ENCODE assay signal across 1 cellular context in the genomic region with DNA sequence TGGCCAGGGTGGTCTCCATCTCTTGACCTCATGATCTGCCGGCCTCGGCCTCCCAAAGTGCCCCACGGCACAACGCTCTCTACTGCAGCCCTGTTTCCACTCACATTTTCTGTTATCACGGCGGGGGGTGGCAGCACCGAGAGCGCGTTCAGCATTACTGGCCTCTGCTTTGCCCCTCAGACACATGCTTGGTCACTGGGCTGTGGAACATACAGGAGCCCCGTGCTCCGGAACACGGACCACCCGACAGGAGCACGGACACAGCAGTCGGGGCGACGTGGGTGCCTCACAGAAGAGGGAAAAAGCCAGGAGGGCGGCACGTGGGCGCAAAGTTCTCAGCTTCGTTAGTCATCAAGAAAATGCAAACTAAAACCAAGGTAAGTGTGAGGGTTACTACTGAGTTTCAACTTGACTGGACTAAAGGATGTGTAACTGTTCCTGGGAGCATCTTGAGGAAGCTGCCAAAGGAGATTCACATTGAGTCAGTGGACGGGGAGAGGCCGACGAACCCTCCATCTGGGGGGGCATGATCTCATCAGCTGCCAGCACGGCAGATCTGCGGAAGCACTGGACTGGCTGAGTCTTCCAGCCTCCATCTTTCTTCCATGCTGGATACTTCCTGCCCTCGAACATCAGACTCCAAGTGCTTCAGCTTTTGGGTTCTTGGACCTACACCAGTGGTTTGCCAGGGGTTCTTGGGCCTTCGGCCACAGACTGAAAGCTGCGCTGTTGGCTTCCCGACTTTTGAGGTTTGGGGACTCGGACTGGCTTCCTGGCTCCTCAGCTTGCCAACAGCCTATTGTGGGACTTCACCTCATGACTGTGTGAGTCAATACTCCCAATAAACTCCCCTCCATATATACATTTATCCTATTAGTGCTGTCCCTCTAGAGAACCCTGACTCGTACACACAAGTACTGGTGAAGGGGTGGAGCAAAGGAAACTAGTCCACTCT.
TF ChIP-seq lines count a peak whose summit lies in the region.

No MANE protein-coding gene starts in this region.

TF ChIP-seq in GM12878, 131 proteins besides CTCF, POLR2A, EP300 and RAD21 (continued from another document):
- TF ChIP-seq ELK1 (IDR thresholded peaks at IDR 0.05; ENCODE audit: low read depth, low read length) (no peak), EGR1 (IDR thresholded peaks at IDR 0.05; ENCODE audit: borderline replicate concordance in 1 of 2, low read depth in 2 of 2, low read length in 2 of 2) (peak in 1 of 2 experiments; percentile 57; a peak in 2 of 3 replicates), ZBTB33 (IDR thresholded peaks at IDR 0.05) (no peak), USF2 (IDR thresholded peaks at IDR 0.05; ENCODE audit: borderline replicate concordance, low read depth, low read length) (peak; percentile 46), GATAD2B (conservative IDR thresholded peaks at IDR 0.05; ENCODE audit: low read depth) (peak; percentile 63; the same call in 1 of the 2 replicates), JUNB (IDR thresholded peaks at IDR 0.05) (peak; percentile 93)
- TF ChIP-seq, protein P1, sequence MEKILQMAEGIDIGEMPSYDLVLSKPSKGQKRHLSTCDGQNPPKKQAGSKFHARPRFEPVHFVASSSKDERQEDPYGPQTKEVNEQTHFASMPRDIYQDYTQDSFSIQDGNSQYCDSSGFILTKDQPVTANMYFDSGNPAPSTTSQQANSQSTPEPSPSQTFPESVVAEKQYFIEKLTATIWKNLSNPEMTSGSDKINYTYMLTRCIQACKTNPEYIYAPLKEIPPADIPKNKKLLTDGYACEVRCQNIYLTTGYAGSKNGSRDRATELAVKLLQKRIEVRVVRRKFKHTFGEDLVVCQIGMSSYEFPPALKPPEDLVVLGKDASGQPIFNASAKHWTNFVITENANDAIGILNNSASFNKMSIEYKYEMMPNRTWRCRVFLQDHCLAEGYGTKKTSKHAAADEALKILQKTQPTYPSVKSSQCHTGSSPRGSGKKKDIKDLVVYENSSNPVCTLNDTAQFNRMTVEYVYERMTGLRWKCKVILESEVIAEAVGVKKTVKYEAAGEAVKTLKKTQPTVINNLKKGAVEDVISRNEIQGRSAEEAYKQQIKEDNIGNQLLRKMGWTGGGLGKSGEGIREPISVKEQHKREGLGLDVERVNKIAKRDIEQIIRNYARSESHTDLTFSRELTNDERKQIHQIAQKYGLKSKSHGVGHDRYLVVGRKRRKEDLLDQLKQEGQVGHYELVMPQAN (conservative IDR thresholded peaks at IDR 0.05) = no peak
